17 cellular contexts compared by ENCODE assay signal in genomic region chr18:27666070-27666469, GRCh38.
DNase-seq lines count a peak whose midpoint lies in the region; ATAC-seq and TF ChIP-seq lines count a peak whose summit lies in the region.
"Had no signal": no experiment of that assay in that cellular context is flagged by ENCODE, and none has a peak within 500 bp of the region (broad histone marks: within the 10 kb centered on the region; RNA-seq: fewer than 3 reads in every experiment).

No MANE protein-coding gene starts in this region.

- no peak for TF ChIP-seq EP300 in SK-N-SH (IDR thresholded peaks at IDR 0.05; ENCODE audit: borderline replicate concordance in 1 of 2, low read depth in 1 of 2, low read length in 1 of 2)

- no peaks in the 10 kb centered on the region for H3K79me1 ChIP-seq in mesendoderm (ENCODE audit: low read length)

- 34% methylated on average over 2 of the region's 2 CpGs for WGBS in SK-N-SH (ENCODE audit: low lambda C conversion rate)
- no CpG with 5 or more reads among the region's 2 CpGs for WGBS in mesendoderm (ENCODE audit: extremely low coverage, insufficient coverage, low lambda C conversion rate)

- H3K4me3 ChIP-seq in SK-N-SH (ENCODE audit: low read depth in 2 of 2, low read length in 1 of 2), result no peak overlapping the region
- no peak overlapping the region for H3K4me3 ChIP-seq in mesendoderm (ENCODE audit: low read length)
- H3K4me3 ChIP-seq: BLaER1, GM23248 had no signal

- TF ChIP-seq RAD21 in SK-N-SH (IDR thresholded peaks at IDR 0.05; ENCODE audit: low read length), result no peak

- H3K4me2 ChIP-seq in SK-N-SH (no peak overlapping the region), mesendoderm (ENCODE audit: low read length) (no peak overlapping the region)
- H3K4me2 ChIP-seq: BLaER1 had no signal

- POLR2A ChIA-PET in SK-N-SH (lab: Yijun Ruan, JAX) (no interaction called here), WTC11 (lab: Charles Lee) (no interaction called here)

- H3K9ac ChIP-seq in SK-N-SH, result no peak overlapping the region
- H3K9ac ChIP-seq in mesendoderm (ENCODE audit: low read length), result no peak overlapping the region
- H3K9ac ChIP-seq: BLaER1, GM23248 had no signal

- peak; percentile 40; the same call in 2 of the 3 replicates for ATAC-seq in SK-N-SH treated with all-trans-retinoic acid at 6 μM for 48 hours
- no peak for ATAC-seq in WTC11
- ATAC-seq in GM21723 (IDR thresholded peaks at IDR 0.05; ENCODE audit: unreplicated experiment), result no peak
- ATAC-seq in activated T-cell treated with anti-CD3 and anti-CD28 coated beads, Interleukin-2, amount 50 U/mL, for 4 hours, result no peak
- ATAC-seq: HCT116 had no signal

- no peaks in the 10 kb centered on the region for H3K9me3 ChIP-seq in SK-N-SH
- H3K9me3 ChIP-seq: BLaER1, Caco-2 had no signal

- H3K36me3 Mint-ChIP-seq in WTC11 (no peaks in the 10 kb centered on the region), progenitor cell of endocrine pancreas (ENCODE audit: insufficient read depth) (no peaks in the 10 kb centered on the region)
- H3K36me3 Mint-ChIP-seq in activated T-cell treated with anti-CD3 and anti-CD28 coated beads, Interleukin-2, amount 50 U/mL, for 4 hours (ENCODE audit: insufficient read depth), result no peaks in the 10 kb centered on the region
- H3K36me3 Mint-ChIP-seq: CD8-positive, alpha-beta memory T cell had no signal

- no peak overlapping the region for H2BK5ac ChIP-seq in mesendoderm (ENCODE audit: low read length)

- H2BK15ac ChIP-seq in mesendoderm (replicated peaks; ENCODE audit: low read depth), result no peak overlapping the region

- no peaks in the 10 kb centered on the region for H3F3A ChIP-seq in SK-N-SH (replicated peaks; ENCODE audit: insufficient read depth)

- no peak overlapping the region for H3K23ac ChIP-seq in mesendoderm (ENCODE audit: low read length)

- H4K8ac ChIP-seq in mesendoderm (ENCODE audit: low read depth, low read length), result no peak overlapping the region

- H3K27me3 Mint-ChIP-seq in WTC11 (ENCODE audit: low read depth) (no peaks in the 10 kb centered on the region), progenitor cell of endocrine pancreas (no peaks in the 10 kb centered on the region)
- H3K27me3 Mint-ChIP-seq in activated T-cell treated with anti-CD3 and anti-CD28 coated beads, Interleukin-2, amount 50 U/mL, for 4 hours (ENCODE audit: low read depth), result no peaks in the 10 kb centered on the region
- H3K27me3 Mint-ChIP-seq: CD8-positive, alpha-beta memory T cell had no signal

- no peak overlapping the region for H3K4me3 Mint-ChIP-seq in WTC11
- no peak overlapping the region for H3K4me3 Mint-ChIP-seq in progenitor cell of endocrine pancreas (ENCODE audit: low read depth)
- H3K4me3 Mint-ChIP-seq in activated T-cell treated with anti-CD3 and anti-CD28 coated beads, Interleukin-2, amount 50 U/mL, for 4 hours, result no peak overlapping the region
- H3K4me3 Mint-ChIP-seq: CD8-positive, alpha-beta memory T cell had no signal

- H3K4ac ChIP-seq in mesendoderm (ENCODE audit: low read depth, low read length), result no peak overlapping the region

- no peak overlapping the region for H3K27ac ChIP-seq in SK-N-SH (ENCODE audit: low read depth in 2 of 2, low read length in 1 of 2)
- no peak overlapping the region for H3K27ac ChIP-seq in mesendoderm (ENCODE audit: low read depth, low read length)
- H3K27ac ChIP-seq: BLaER1, GM23248, HL-60 had no signal

- H3K9me3 Mint-ChIP-seq in WTC11 (peaks cover 3% of the 10 kb centered on the region; the same call in 1 of the 2 replicates), progenitor cell of endocrine pancreas (ENCODE audit: low read depth) (no peaks in the 10 kb centered on the region)
- no peaks in the 10 kb centered on the region for H3K9me3 Mint-ChIP-seq in activated T-cell treated with anti-CD3 and anti-CD28 coated beads, Interleukin-2, amount 50 U/mL, for 4 hours

- no peak overlapping the region for H2AK5ac ChIP-seq in mesendoderm (ENCODE audit: low read length)

- no peaks in the 10 kb centered on the region for H3K27me3 ChIP-seq in SK-N-SH (ENCODE audit: insufficient read depth)
- no peaks in the 10 kb centered on the region for H3K27me3 ChIP-seq in mesendoderm (ENCODE audit: insufficient read depth, low read length, poor library complexity)
- H3K27me3 ChIP-seq: BLaER1 had no signal

- H4K20me1 ChIP-seq in SK-N-SH (ENCODE audit: insufficient read depth), result no peaks in the 10 kb centered on the region
- H4K20me1 ChIP-seq: BLaER1 had no signal

- no peaks in the 10 kb centered on the region for H3K36me3 ChIP-seq in SK-N-SH (replicated peaks in 1 of 2; ENCODE audit: control insufficient read depth in 1 of 2, insufficient read depth in 2 of 2, low read length in 1 of 2)
- H3K36me3 ChIP-seq in mesendoderm (ENCODE audit: control insufficient read depth, insufficient read depth, low read length), result no peaks in the 10 kb centered on the region
- H3K36me3 ChIP-seq: BLaER1 had no signal

- H2AFZ ChIP-seq in SK-N-SH (ENCODE audit: low read depth), result no peak overlapping the region
- H2AFZ ChIP-seq: GM23248 had no signal

- H3K79me2 ChIP-seq in SK-N-SH (ENCODE audit: insufficient read depth), result no peaks in the 10 kb centered on the region
- H3K79me2 ChIP-seq in mesendoderm (ENCODE audit: control insufficient read depth, insufficient read depth, low read length), result no peaks in the 10 kb centered on the region

- CTCF ChIA-PET in SK-N-SH (lab: Yijun Ruan, JAX) (interaction anchor here (1.3 to 1.5 kb wide), 3 partner anchors 19 to 84 kb away, joined by 4 to 5 read pairs (median 4); no protein-coding TSS in a partner anchor), WTC11 (lab: Charles Lee) (interaction anchor here (1.5 to 2.3 kb wide), 4 partner anchors 19 to 84 kb away, joined by 3 to 13 read pairs (median 6); no protein-coding TSS in a partner anchor)

- DNase-seq in SK-N-SH (no peak), WTC11 (ENCODE audit: low spot score) (no peak), mesendoderm (peak; percentile 49), progenitor cell of endocrine pancreas (ENCODE audit: low spot score, unreplicated experiment) (no peak), mucosa of gallbladder (ENCODE audit: low spot score) (no peak)
- no peak for DNase-seq in activated T-cell treated with anti-CD3 and anti-CD28 coated beads, Interleukin-2, amount 50 U/mL, for 4 hours
- DNase-seq: 8988T; AML-193; Caco-2; CD8-positive, alpha-beta memory T cell; DND-41; GM23248 had no signal

- no peaks in the 10 kb centered on the region for H3K9me2 ChIP-seq in SK-N-SH

- no peak overlapping the region for H3K18ac ChIP-seq in mesendoderm (ENCODE audit: low read length)

- TF ChIP-seq CTCF in SK-N-SH (IDR thresholded peaks at IDR 0.05), result no peak
- no peak for TF ChIP-seq CTCF in WTC11 (IDR thresholded peaks at IDR 0.05)
- no peak for TF ChIP-seq CTCF in progenitor cell of endocrine pancreas (IDR thresholded peaks at IDR 0.05; ENCODE audit: unreplicated experiment)

- no peak overlapping the region for H2BK120ac ChIP-seq in mesendoderm (ENCODE audit: low read depth, low read length)

- H3K27ac Mint-ChIP-seq in WTC11, result peak overlapping the region; percentile 73; the same call in 1 of the 2 replicates
- H3K27ac Mint-ChIP-seq in progenitor cell of endocrine pancreas, result peak overlapping the region; percentile 87
- H3K27ac Mint-ChIP-seq: CD8-positive, alpha-beta memory T cell had no signal

- no peaks in the 10 kb centered on the region for H3K4me1 ChIP-seq in SK-N-SH (ENCODE audit: control insufficient read depth in 1 of 2, insufficient read depth in 2 of 2, low read depth in 1 of 2, low read length in 1 of 2)
- peaks cover 4% of the 10 kb centered on the region for H3K4me1 ChIP-seq in mesendoderm (ENCODE audit: control insufficient read depth, low read depth, low read length)
- H3K4me1 ChIP-seq: BLaER1, Caco-2 had no signal

- H3K4me1 Mint-ChIP-seq in WTC11, result peaks cover 52% of the 10 kb centered on the region
- peaks cover 40% of the 10 kb centered on the region for H3K4me1 Mint-ChIP-seq in progenitor cell of endocrine pancreas (ENCODE audit: low read depth)
- H3K4me1 Mint-ChIP-seq in activated T-cell treated with anti-CD3 and anti-CD28 coated beads, Interleukin-2, amount 50 U/mL, for 4 hours (ENCODE audit: low read depth), result no peaks in the 10 kb centered on the region
- H3K4me1 Mint-ChIP-seq: CD8-positive, alpha-beta memory T cell had no signal

- H4K5ac ChIP-seq in mesendoderm (ENCODE audit: low read length), result no peak overlapping the region

- H3K56ac ChIP-seq in mesendoderm (ENCODE audit: low read length), result no peak overlapping the region

TF ChIP-seq in SK-N-SH treated with all-trans-retinoic acid at 6 μM for 48 hours, 23 proteins besides CTCF, POLR2A, EP300 and RAD21:
- TF ChIP-seq ISL1 (CRISPR knock-in tag; IDR thresholded peaks at IDR 0.05) (peak; percentile 58), OSR1 (CRISPR knock-in tag; IDR thresholded peaks at IDR 0.05) (no peak)
TF ChIP-seq in SK-N-SH treated with all-trans-retinoic acid at 6 μM for 48 hours: peak in this region for 1.

TF ChIP-seq in SK-N-SH, 30 proteins besides CTCF, POLR2A, EP300 and RAD21 (continues in another document):
- TF ChIP-seq IRF3 (IDR thresholded peaks at IDR 0.05; ENCODE audit: low read depth, low read length) (no peak), CHD2 (IDR thresholded peaks at IDR 0.05; ENCODE audit: low read length, partially characterized antibody) (no peak), JUND (IDR thresholded peaks at IDR 0.05) (no peak)

TF ChIP-seq in WTC11, 78 proteins besides CTCF, POLR2A, EP300 and RAD21 (continues in another document):
- TF ChIP-seq FOXP4 (CRISPR knock-in tag; IDR thresholded peaks at IDR 0.05) (no peak), RELA (CRISPR knock-in tag; IDR thresholded peaks at IDR 0.05; ENCODE audit: borderline replicate concordance) (no peak), GTF2I (CRISPR knock-in tag; conservative IDR thresholded peaks at IDR 0.05) (no peak), NFE2L1 (CRISPR knock-in tag; IDR thresholded peaks at IDR 0.05) (no peak), NR2C2 (CRISPR knock-in tag; IDR thresholded peaks at IDR 0.05) (no peak), EMX1 (CRISPR knock-in tag; IDR thresholded peaks at IDR 0.05) (no peak), ELF4 (CRISPR knock-in tag; IDR thresholded peaks at IDR 0.05; ENCODE audit: low read depth) (no peak)
